In genomic region chr18:79318142-79318673, GRCh38 we compare ENCODE assay signal across 24 cellular contexts.
DNase-seq lines count a peak whose midpoint lies in the region; ATAC-seq lines count a peak whose summit lies in the region.
"Had no signal": no experiment of that assay in that cellular context is flagged by ENCODE, and none has a peak within 500 bp of the region (broad histone marks: within the 10 kb centered on the region; RNA-seq: fewer than 3 reads in every experiment).

No MANE protein-coding gene starts in this region.

- H3K27ac Mint-ChIP-seq in CD4-positive, alpha-beta memory T cell: peak overlapping the region in 6 of 7 donors; percentile 61 to 93 (median 73)
- H3K27ac Mint-ChIP-seq in T-helper 17 cell: peak overlapping the region; percentile 78
- H3K27ac Mint-ChIP-seq in naive thymus-derived CD4-positive, alpha-beta T cell: peak overlapping the region in 8 of 9 donors; percentile 14 to 80 (median 62)
- H3K27ac Mint-ChIP-seq in activated CD4-positive, alpha-beta memory T cell treated with anti-CD3 and anti-CD28 coated beads for 36 hours: no peak overlapping the region
- H3K27ac Mint-ChIP-seq: stimulated activated naive B cell treated with anti-CD40 and anti-IgM and Interleukin-4, amounts not matched to agents 10 μg/mL and 1 μg/mL and 100 μg/mL, for 72 hours had no signal

- intact Hi-C loops in CD4-positive, alpha-beta memory T cell (cut with micrococcal nuclease): no loop called here
- intact Hi-C loops in naive thymus-derived CD4-positive, alpha-beta T cell (cut with micrococcal nuclease): no loop called here
- intact Hi-C loops in activated CD4-positive, alpha-beta memory T cell treated with anti-CD3 and anti-CD28 coated beads for 36 hours (cut with micrococcal nuclease): no loop called here

- ATAC-seq in T-helper 17 cell (no peak), HG03432 (IDR thresholded peaks at IDR 0.05; ENCODE audit: unreplicated experiment) (no peak)
- no peak for ATAC-seq in naive thymus-derived CD4-positive, alpha-beta T cell
- ATAC-seq: esophagus mucosa; heart left ventricle; stimulated activated naive B cell treated with anti-CD40 and anti-IgM and Interleukin-4, amounts not matched to agents 10 μg/mL and 1 μg/mL and 100 μg/mL, for 72 hours had no signal

- peak overlapping the region in 3 of 8 donors; percentile 32 to 36 (median 33) for H3K4me3 Mint-ChIP-seq in CD4-positive, alpha-beta memory T cell
- H3K4me3 Mint-ChIP-seq in T-helper 17 cell: no peak overlapping the region
- no peak overlapping the region for H3K4me3 Mint-ChIP-seq in naive thymus-derived CD4-positive, alpha-beta T cell
- no peak overlapping the region for H3K4me3 Mint-ChIP-seq in activated CD4-positive, alpha-beta memory T cell treated with anti-CD3 and anti-CD28 coated beads for 36 hours
- H3K4me3 Mint-ChIP-seq: stimulated activated naive B cell treated with anti-CD40 and anti-IgM and Interleukin-4, amounts not matched to agents 10 μg/mL and 1 μg/mL and 100 μg/mL, for 72 hours; WTC11 had no signal

- peaks cover 56 to 58% of the 10 kb centered on the region in 2 donors for H3K36me3 Mint-ChIP-seq in CD4-positive, alpha-beta memory T cell
- no peaks in the 10 kb centered on the region for H3K36me3 Mint-ChIP-seq in T-helper 17 cell (ENCODE audit: low read depth)
- H3K36me3 Mint-ChIP-seq in naive thymus-derived CD4-positive, alpha-beta T cell: peaks cover 0 to 68% (median 51%) of the 10 kb centered on the region in 5 donors
- H3K36me3 Mint-ChIP-seq in activated CD4-positive, alpha-beta memory T cell treated with anti-CD3 and anti-CD28 coated beads for 36 hours: peaks cover 26% of the 10 kb centered on the region

- POLR2A ChIA-PET in CD4-positive, alpha-beta memory T cell (lab: Charles Lee; ENCODE audit: partially characterized antibody): no interaction called here
- POLR2A ChIA-PET in naive thymus-derived CD4-positive, alpha-beta T cell (lab: Charles Lee): no interaction called here
- POLR2A ChIA-PET in activated CD4-positive, alpha-beta memory T cell treated with anti-CD3 and anti-CD28 coated beads for 36 hours (lab: Charles Lee): no interaction called here

- H3K9ac ChIP-seq in BLaER1 treated with 17β-estradiol and CSF1 and Interleukin-3, amounts not matched to agents 10 nM and 100 nM: no peak overlapping the region

- peaks cover 0 to 22% (median 11%) of the 10 kb centered on the region in 11 experiments; a peak in 12 of 22 replicates for H4K20me1 ChIP-seq in BLaER1 treated with 17β-estradiol and CSF1 and Interleukin-3, amounts not matched to agents 10 nM and 100 nM

- H3K4me3 ChIP-seq in BLaER1 treated with 17β-estradiol and CSF1 and Interleukin-3, amounts not matched to agents 10 nM and 100 nM: no peak overlapping the region
- no peak overlapping the region for H3K4me3 ChIP-seq in CD4-positive, alpha-beta memory T cell (ENCODE audit: low read length in 2 of 2)
- H3K4me3 ChIP-seq in naive thymus-derived CD4-positive, alpha-beta T cell (ENCODE audit: low read length): no peak overlapping the region
- H3K4me3 ChIP-seq: colonic mucosa, heart left ventricle, sigmoid colon, suprapubic skin had no signal

- no peak overlapping the region for H3K27ac ChIP-seq in BLaER1 treated with 17β-estradiol and CSF1 and Interleukin-3, amounts not matched to agents 10 nM and 100 nM
- H3K27ac ChIP-seq in CD4-positive, alpha-beta memory T cell (ENCODE audit: low read depth, low read length): no peak overlapping the region
- no peak overlapping the region for H3K27ac ChIP-seq in naive thymus-derived CD4-positive, alpha-beta T cell (ENCODE audit: low read depth, low read length)
- H3K27ac ChIP-seq: colonic mucosa, heart left ventricle, sigmoid colon, suprapubic skin had no signal

- peaks cover 0 to 36% (median 28%) of the 10 kb centered on the region in 10 experiments; a peak in 17 of 20 replicates for H3K4me1 ChIP-seq in BLaER1 treated with 17β-estradiol and CSF1 and Interleukin-3, amounts not matched to agents 10 nM and 100 nM
- H3K4me1 ChIP-seq in CD4-positive, alpha-beta memory T cell (ENCODE audit: insufficient read depth, low read length): peaks cover 12% of the 10 kb centered on the region
- H3K4me1 ChIP-seq in naive thymus-derived CD4-positive, alpha-beta T cell (ENCODE audit: control insufficient read depth in 2 of 2, insufficient read depth in 2 of 2, low read length in 2 of 2): peaks cover 0 to 7% of the 10 kb centered on the region in 2 donors
- H3K4me1 ChIP-seq: colonic mucosa, heart left ventricle, sigmoid colon had no signal

- H3K9me3 ChIP-seq in BLaER1 treated with 17β-estradiol and CSF1 and Interleukin-3, amounts not matched to agents 10 nM and 100 nM (replicated peaks in 1 of 11): peaks cover 0 to 9% (median 6%) of the 10 kb centered on the region in 11 experiments; a peak in 9 of 22 replicates
- H3K9me3 ChIP-seq in CD4-positive, alpha-beta memory T cell (ENCODE audit: control insufficient read depth in 1 of 2, low read length in 2 of 2): no peaks in the 10 kb centered on the region
- H3K9me3 ChIP-seq in T-helper 17 cell (ENCODE audit: control insufficient read depth, low read length, poor library complexity, severe bottlenecking): no peaks in the 10 kb centered on the region
- H3K9me3 ChIP-seq in naive thymus-derived CD4-positive, alpha-beta T cell (ENCODE audit: control insufficient read depth in 2 of 3, low read length in 3 of 3): peaks cover 0 to 6% (median 0%) of the 10 kb centered on the region in 3 experiments
- H3K9me3 ChIP-seq: colonic mucosa, suprapubic skin had no signal

- H3K36me3 ChIP-seq in BLaER1 treated with 17β-estradiol and CSF1 and Interleukin-3, amounts not matched to agents 10 nM and 100 nM: peaks cover 14 to 49% (median 28%) of the 10 kb centered on the region in 11 experiments; a peak in 20 of 22 replicates
- H3K36me3 ChIP-seq in CD4-positive, alpha-beta memory T cell (ENCODE audit: insufficient read depth, low read length): no peaks in the 10 kb centered on the region
- peaks cover 0 to 23% (median 0%) of the 10 kb centered on the region in 3 experiments for H3K36me3 ChIP-seq in naive thymus-derived CD4-positive, alpha-beta T cell (ENCODE audit: control insufficient read depth in 2 of 3, insufficient read depth in 3 of 3, low read length in 3 of 3)
- H3K36me3 ChIP-seq: colonic mucosa had no signal

- peaks cover 0 to 10% (median 0%) of the 10 kb centered on the region in 8 donors for H3K9me3 Mint-ChIP-seq in CD4-positive, alpha-beta memory T cell
- H3K9me3 Mint-ChIP-seq in naive thymus-derived CD4-positive, alpha-beta T cell: peaks cover 0 to 23% (median 7%) of the 10 kb centered on the region in 11 donors
- H3K9me3 Mint-ChIP-seq in activated CD4-positive, alpha-beta memory T cell treated with anti-CD3 and anti-CD28 coated beads for 36 hours: peaks cover 9% of the 10 kb centered on the region

- no peaks in the 10 kb centered on the region for H3K27me3 Mint-ChIP-seq in CD4-positive, alpha-beta memory T cell
- no peaks in the 10 kb centered on the region for H3K27me3 Mint-ChIP-seq in T-helper 17 cell
- H3K27me3 Mint-ChIP-seq in naive thymus-derived CD4-positive, alpha-beta T cell: no peaks in the 10 kb centered on the region
- H3K27me3 Mint-ChIP-seq in activated CD4-positive, alpha-beta memory T cell treated with anti-CD3 and anti-CD28 coated beads for 36 hours: no peaks in the 10 kb centered on the region
- H3K27me3 Mint-ChIP-seq: stimulated activated naive B cell treated with anti-CD40 and anti-IgM and Interleukin-4, amounts not matched to agents 10 μg/mL and 1 μg/mL and 100 μg/mL, for 72 hours had no signal

- no peaks in the 10 kb centered on the region; a peak in 1 of 22 replicates for H3K27me3 ChIP-seq in BLaER1 treated with 17β-estradiol and CSF1 and Interleukin-3, amounts not matched to agents 10 nM and 100 nM
- H3K27me3 ChIP-seq in CD4-positive, alpha-beta memory T cell (ENCODE audit: insufficient read depth, low read length): no peaks in the 10 kb centered on the region
- H3K27me3 ChIP-seq in naive thymus-derived CD4-positive, alpha-beta T cell (ENCODE audit: control insufficient read depth in 2 of 2, insufficient read depth in 2 of 2, low read length in 2 of 2): no peaks in the 10 kb centered on the region
- H3K27me3 ChIP-seq: colonic mucosa, heart left ventricle, sigmoid colon, suprapubic skin had no signal

- CTCF ChIA-PET in CD4-positive, alpha-beta memory T cell (lab: Charles Lee; ENCODE audit: partially characterized antibody): interaction anchor here (0.9 kb wide), 1 partner anchor 11 kb away, joined by 3 read pairs; no protein-coding TSS in a partner anchor
- CTCF ChIA-PET in naive thymus-derived CD4-positive, alpha-beta T cell (lab: Charles Lee): no interaction called here
- CTCF ChIA-PET in activated CD4-positive, alpha-beta memory T cell treated with anti-CD3 and anti-CD28 coated beads for 36 hours (lab: Charles Lee): interaction anchor here (0.6 kb wide), 1 partner anchor 336 kb away, joined by 4 read pairs; no protein-coding TSS in a partner anchor

- H3K4me1 Mint-ChIP-seq in CD4-positive, alpha-beta memory T cell: peaks cover 15 to 29% (median 18%) of the 10 kb centered on the region in 4 donors
- peaks cover 9% of the 10 kb centered on the region for H3K4me1 Mint-ChIP-seq in T-helper 17 cell
- H3K4me1 Mint-ChIP-seq in naive thymus-derived CD4-positive, alpha-beta T cell: peaks cover 8 to 29% (median 17%) of the 10 kb centered on the region in 7 donors
- peaks cover 15% of the 10 kb centered on the region for H3K4me1 Mint-ChIP-seq in activated CD4-positive, alpha-beta memory T cell treated with anti-CD3 and anti-CD28 coated beads for 36 hours (ENCODE audit: low read depth)
- H3K4me1 Mint-ChIP-seq: stimulated activated naive B cell treated with anti-CD40 and anti-IgM and Interleukin-4, amounts not matched to agents 10 μg/mL and 1 μg/mL and 100 μg/mL, for 72 hours had no signal

- H3K4me2 ChIP-seq in BLaER1 treated with 17β-estradiol and CSF1 and Interleukin-3, amounts not matched to agents 10 nM and 100 nM: peak overlapping the region in 6 of 11 experiments; percentile 18 to 60 (median 40); a peak in 10 of 22 replicates

- DNase-seq in CD4-positive, alpha-beta memory T cell: no peak
- DNase-seq in T-helper 17 cell (no peak), OCI-M2 (lab: John Stamatoyannopoulos, UW; ENCODE audit: unreplicated experiment) (no peak)
- DNase-seq in naive thymus-derived CD4-positive, alpha-beta T cell: no peak
- no peak for DNase-seq in activated CD4-positive, alpha-beta memory T cell treated with anti-CD3 and anti-CD28 coated beads for 36 hours
- DNase-seq: activated gamma-delta T cell treated with Interleukin-2 at 50 U/mL for 16 hours; colonic mucosa; DMS153; foreskin fibroblast; H7; heart left ventricle; NCI-H1105; NCI-H1930; NCI-H524 treated with DMSO at 0.1 percent for 48 hours; posterior cingulate gyrus; sigmoid colon; stimulated activated CD4-positive, alpha-beta T cell treated with anti-CD3 and anti-CD28 coated beads, Interleukin-4, amount 100 ng/mL, for 4 hours; stimulated activated naive B cell treated with anti-CD40 and anti-IgM and Interleukin-4, amounts not matched to agents 10 μg/mL and 1 μg/mL and 100 μg/mL, for 72 hours; SW 1271 had no signal
